In genomic region chr2:221767106-221767878, GRCh38 we compare ENCODE assay signal across 15 cellular contexts.
DNase-seq lines count a peak whose midpoint lies in the region; ATAC-seq and TF ChIP-seq lines count a peak whose summit lies in the region.
"Had no signal": no experiment of that assay in that cellular context is flagged by ENCODE, and none has a peak within 500 bp of the region (broad histone marks: within the 10 kb centered on the region; RNA-seq: fewer than 3 reads in every experiment).

No MANE protein-coding gene starts in this region.

- no peaks in the 10 kb centered on the region for H3K4me1 ChIP-seq in mesenchymal stem cell (ENCODE audit: control insufficient read depth, insufficient read depth, low read depth, low read length)
- H3K4me1 ChIP-seq: SJCRH30 had no signal

- no peaks in the 10 kb centered on the region for H3K79me1 ChIP-seq in mesenchymal stem cell (replicated peaks; ENCODE audit: low read length, poor library complexity, severe bottlenecking)

- H4K8ac ChIP-seq in mesenchymal stem cell (ENCODE audit: low read length), result no peak overlapping the region

- no peak overlapping the region for H3K14ac ChIP-seq in mesenchymal stem cell (ENCODE audit: low read length in 2 of 2)

- no peak overlapping the region for H3K18ac ChIP-seq in mesenchymal stem cell (ENCODE audit: low read depth in 1 of 2, low read length in 2 of 2)

- no peak overlapping the region for H2BK120ac ChIP-seq in mesenchymal stem cell (ENCODE audit: low read depth, low read length)

- H3K9me3 ChIP-seq in mesenchymal stem cell (ENCODE audit: control insufficient read depth, low read length), result no peaks in the 10 kb centered on the region
- H3K9me3 ChIP-seq: SJCRH30 had no signal

- H2AK5ac ChIP-seq in mesenchymal stem cell (ENCODE audit: low read length, severe bottlenecking), result no peak overlapping the region

- H3K27ac ChIP-seq in mesenchymal stem cell (ENCODE audit: low read length, poor library complexity, severe bottlenecking), result no peak overlapping the region
- H3K27ac ChIP-seq: SJCRH30 had no signal

- no peaks in the 10 kb centered on the region for H3K27me3 ChIP-seq in mesenchymal stem cell (ENCODE audit: control insufficient read depth in 1 of 2, insufficient read depth in 1 of 2, low read length in 2 of 2)
- H3K27me3 ChIP-seq: SJCRH30 had no signal

- H3K36me3 ChIP-seq in mesenchymal stem cell (ENCODE audit: control insufficient read depth in 1 of 2, insufficient read depth in 2 of 2, low read depth in 1 of 2, low read length in 2 of 2), result no peaks in the 10 kb centered on the region
- H3K36me3 ChIP-seq: SJCRH30 had no signal

- no peak overlapping the region for H4K91ac ChIP-seq in mesenchymal stem cell (ENCODE audit: low read length)

- peak overlapping the region; percentile 33 for H3K9ac ChIP-seq in mesenchymal stem cell (ENCODE audit: low read length)

- no peak for TF ChIP-seq CTCF in cardiac fibroblast (IDR thresholded peaks at IDR 0.05; ENCODE audit: low read depth, low read length)

- no peak overlapping the region for H2BK15ac ChIP-seq in mesenchymal stem cell (ENCODE audit: low read depth, poor library complexity, severe bottlenecking)

- H2BK5ac ChIP-seq in mesenchymal stem cell (ENCODE audit: low read depth, low read length, poor library complexity, severe bottlenecking), result no peak overlapping the region

- H3K23ac ChIP-seq in mesenchymal stem cell (ENCODE audit: low read length in 2 of 2), result no peak overlapping the region

- no peak overlapping the region for H2AFZ ChIP-seq in mesenchymal stem cell (ENCODE audit: low read depth, low read length)

- WGBS in mesenchymal stem cell, result 46% methylated on average over 5 of the region's 9 CpGs

- H3K4me3 ChIP-seq in cardiac fibroblast (replicated peaks in 1 of 2; ENCODE audit: low read depth in 2 of 2, low read length in 2 of 2) (no peak overlapping the region), mesenchymal stem cell (ENCODE audit: insufficient read depth in 1 of 2, low read depth in 1 of 2, low read length in 2 of 2) (no peak overlapping the region)
- H3K4me3 ChIP-seq: GM12878, SJCRH30 had no signal

- H2BK12ac ChIP-seq in mesenchymal stem cell (ENCODE audit: low read length in 2 of 2), result no peak overlapping the region

- DNase-seq in ELF-1 (ENCODE audit: low read depth, low spot score) (peak; percentile 75), HCEC 1CT (peak; percentile 34), cardiac fibroblast (ENCODE audit: low read depth in 2 of 2) (peak; percentile 12 to 14), mesenchymal stem cell (peak; percentile 19), NOMO-1 treated with DMSO at 0.1 percent for 48 hours (lab: John Stamatoyannopoulos, UW; ENCODE audit: unreplicated experiment) (no peak)
- DNase-seq: AML-193, DMS53, Kasumi-1, NCI-H1417, NCI-H2029 treated with DMSO at 0.1 percent for 48 hours, RPMI8226, SJCRH30 had no signal

- no peak for ATAC-seq in HG02571 (IDR thresholded peaks at IDR 0.05; ENCODE audit: unreplicated experiment)
- ATAC-seq in HG02610 (IDR thresholded peaks at IDR 0.05; ENCODE audit: unreplicated experiment), result no peak
- ATAC-seq: GM12878 had no signal

- H3K4me2 ChIP-seq in mesenchymal stem cell (ENCODE audit: low read length, poor library complexity, severe bottlenecking), result no peak overlapping the region

- no peak overlapping the region for H3K4ac ChIP-seq in mesenchymal stem cell (ENCODE audit: low read depth in 1 of 2, low read length in 2 of 2)
